1 cellular context compared by ENCODE assay signal in the genomic region with DNA sequence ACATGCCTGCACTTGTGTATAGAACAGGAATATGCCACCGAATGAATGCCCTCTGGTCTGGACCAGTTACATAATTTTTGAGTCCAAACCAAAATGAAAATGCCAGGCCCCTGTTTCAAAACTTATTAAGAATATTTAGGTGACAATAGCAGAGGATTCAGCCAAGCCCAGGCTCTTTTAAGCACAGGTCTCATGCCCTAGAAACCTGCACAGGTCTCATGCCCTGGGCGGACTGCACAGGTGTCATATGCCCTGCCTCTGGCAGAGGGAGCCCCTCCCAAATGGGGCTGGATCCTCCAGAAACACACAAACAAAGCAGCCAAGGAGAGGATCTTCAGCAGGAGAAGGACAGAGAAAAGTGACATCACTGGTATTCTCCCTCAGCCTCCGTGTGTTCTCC.
TF ChIP-seq lines count a peak whose summit lies in the region.

No MANE protein-coding gene starts in this region.

TF ChIP-seq in GM12878, 131 proteins besides CTCF, POLR2A, EP300 and RAD21 (continued from another document):
- TF ChIP-seq, protein P1, sequence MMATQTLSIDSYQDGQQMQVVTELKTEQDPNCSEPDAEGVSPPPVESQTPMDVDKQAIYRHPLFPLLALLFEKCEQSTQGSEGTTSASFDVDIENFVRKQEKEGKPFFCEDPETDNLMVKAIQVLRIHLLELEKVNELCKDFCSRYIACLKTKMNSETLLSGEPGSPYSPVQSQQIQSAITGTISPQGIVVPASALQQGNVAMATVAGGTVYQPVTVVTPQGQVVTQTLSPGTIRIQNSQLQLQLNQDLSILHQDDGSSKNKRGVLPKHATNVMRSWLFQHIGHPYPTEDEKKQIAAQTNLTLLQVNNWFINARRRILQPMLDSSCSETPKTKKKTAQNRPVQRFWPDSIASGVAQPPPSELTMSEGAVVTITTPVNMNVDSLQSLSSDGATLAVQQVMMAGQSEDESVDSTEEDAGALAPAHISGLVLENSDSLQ (IDR thresholded peaks at IDR 0.05): no peak
- TF ChIP-seq, protein P2, sequence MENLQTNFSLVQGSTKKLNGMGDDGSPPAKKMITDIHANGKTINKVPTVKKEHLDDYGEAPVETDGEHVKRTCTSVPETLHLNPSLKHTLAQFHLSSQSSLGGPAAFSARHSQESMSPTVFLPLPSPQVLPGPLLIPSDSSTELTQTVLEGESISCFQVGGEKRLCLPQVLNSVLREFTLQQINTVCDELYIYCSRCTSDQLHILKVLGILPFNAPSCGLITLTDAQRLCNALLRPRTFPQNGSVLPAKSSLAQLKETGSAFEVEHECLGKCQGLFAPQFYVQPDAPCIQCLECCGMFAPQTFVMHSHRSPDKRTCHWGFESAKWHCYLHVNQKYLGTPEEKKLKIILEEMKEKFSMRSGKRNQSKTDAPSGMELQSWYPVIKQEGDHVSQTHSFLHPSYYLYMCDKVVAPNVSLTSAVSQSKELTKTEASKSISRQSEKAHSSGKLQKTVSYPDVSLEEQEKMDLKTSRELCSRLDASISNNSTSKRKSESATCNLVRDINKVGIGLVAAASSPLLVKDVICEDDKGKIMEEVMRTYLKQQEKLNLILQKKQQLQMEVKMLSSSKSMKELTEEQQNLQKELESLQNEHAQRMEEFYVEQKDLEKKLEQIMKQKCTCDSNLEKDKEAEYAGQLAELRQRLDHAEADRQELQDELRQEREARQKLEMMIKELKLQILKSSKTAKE (IDR thresholded peaks at IDR 0.05; ENCODE audit: low read depth, poor library complexity, severe bottlenecking): no peak
- TF ChIP-seq SREBF1 (IDR thresholded peaks at IDR 0.05; ENCODE audit: low read length) (no peak), CHD4 (IDR thresholded peaks at IDR 0.05) (no peak), HDGF (IDR thresholded peaks at IDR 0.05) (no peak)
- TF ChIP-seq, protein P3, sequence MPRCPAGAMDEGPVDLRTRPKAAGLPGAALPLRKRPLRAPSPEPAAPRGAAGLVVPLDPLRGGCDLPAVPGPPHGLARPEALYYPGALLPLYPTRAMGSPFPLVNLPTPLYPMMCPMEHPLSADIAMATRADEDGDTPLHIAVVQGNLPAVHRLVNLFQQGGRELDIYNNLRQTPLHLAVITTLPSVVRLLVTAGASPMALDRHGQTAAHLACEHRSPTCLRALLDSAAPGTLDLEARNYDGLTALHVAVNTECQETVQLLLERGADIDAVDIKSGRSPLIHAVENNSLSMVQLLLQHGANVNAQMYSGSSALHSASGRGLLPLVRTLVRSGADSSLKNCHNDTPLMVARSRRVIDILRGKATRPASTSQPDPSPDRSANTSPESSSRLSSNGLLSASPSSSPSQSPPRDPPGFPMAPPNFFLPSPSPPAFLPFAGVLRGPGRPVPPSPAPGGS (IDR thresholded peaks at IDR 0.05; ENCODE audit: borderline replicate concordance, insufficient read depth, low read depth, low read length, poor library complexity, severe bottlenecking): no peak
- TF ChIP-seq, protein P4, sequence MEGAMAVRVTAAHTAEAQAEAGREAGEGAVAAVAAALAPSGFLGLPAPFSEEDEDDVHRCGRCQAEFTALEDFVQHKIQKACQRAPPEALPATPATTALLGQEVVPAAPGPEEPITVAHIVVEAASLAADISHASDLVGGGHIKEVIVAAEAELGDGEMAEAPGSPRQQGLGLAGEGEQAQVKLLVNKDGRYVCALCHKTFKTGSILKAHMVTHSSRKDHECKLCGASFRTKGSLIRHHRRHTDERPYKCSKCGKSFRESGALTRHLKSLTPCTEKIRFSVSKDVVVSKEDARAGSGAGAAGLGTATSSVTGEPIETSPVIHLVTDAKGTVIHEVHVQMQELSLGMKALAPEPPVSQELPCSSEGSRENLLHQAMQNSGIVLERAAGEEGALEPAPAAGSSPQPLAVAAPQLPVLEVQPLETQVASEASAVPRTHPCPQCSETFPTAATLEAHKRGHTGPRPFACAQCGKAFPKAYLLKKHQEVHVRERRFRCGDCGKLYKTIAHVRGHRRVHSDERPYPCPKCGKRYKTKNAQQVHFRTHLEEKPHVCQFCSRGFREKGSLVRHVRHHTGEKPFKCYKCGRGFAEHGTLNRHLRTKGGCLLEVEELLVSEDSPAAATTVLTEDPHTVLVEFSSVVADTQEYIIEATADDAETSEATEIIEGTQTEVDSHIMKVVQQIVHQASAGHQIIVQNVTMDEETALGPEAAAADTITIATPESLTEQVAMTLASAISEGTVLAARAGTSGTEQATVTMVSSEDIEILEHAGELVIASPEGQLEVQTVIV (IDR thresholded peaks at IDR 0.05; ENCODE audit: borderline replicate concordance, partially characterized antibody): no peak
- TF ChIP-seq, protein P5, sequence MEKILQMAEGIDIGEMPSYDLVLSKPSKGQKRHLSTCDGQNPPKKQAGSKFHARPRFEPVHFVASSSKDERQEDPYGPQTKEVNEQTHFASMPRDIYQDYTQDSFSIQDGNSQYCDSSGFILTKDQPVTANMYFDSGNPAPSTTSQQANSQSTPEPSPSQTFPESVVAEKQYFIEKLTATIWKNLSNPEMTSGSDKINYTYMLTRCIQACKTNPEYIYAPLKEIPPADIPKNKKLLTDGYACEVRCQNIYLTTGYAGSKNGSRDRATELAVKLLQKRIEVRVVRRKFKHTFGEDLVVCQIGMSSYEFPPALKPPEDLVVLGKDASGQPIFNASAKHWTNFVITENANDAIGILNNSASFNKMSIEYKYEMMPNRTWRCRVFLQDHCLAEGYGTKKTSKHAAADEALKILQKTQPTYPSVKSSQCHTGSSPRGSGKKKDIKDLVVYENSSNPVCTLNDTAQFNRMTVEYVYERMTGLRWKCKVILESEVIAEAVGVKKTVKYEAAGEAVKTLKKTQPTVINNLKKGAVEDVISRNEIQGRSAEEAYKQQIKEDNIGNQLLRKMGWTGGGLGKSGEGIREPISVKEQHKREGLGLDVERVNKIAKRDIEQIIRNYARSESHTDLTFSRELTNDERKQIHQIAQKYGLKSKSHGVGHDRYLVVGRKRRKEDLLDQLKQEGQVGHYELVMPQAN (conservative IDR thresholded peaks at IDR 0.05): no peak
